Comparison of ENCODE assay signal across 16 cellular contexts in the genomic region with DNA sequence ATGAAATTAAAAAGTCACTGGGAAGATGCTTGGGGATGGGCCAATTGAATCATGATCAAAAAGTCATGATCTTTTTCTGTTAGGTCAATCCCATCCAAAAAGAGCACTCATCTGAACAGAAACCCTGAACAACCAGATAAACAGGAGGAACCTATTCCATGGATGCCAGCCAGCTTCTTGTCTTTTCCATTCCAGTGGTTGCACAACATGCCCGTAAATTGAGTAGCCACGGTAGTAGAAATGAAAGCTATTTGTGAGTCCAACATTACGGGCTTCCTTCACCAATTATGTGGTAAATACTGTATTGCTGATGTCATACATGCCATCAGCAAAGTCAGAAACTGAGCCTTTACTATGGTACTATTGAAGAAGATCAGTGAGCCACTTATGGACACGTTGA.
"Had no signal": no experiment of that assay in that cellular context is flagged by ENCODE, and none has a peak within 500 bp of the region (broad histone marks: within the 10 kb centered on the region; RNA-seq: fewer than 3 reads in every experiment).

No MANE protein-coding gene starts in this region.

- H3K4me1 ChIP-seq: foreskin keratinocyte, suprapubic skin, transverse colon, vagina had no signal

- H3K9me3 ChIP-seq: left ventricle myocardium inferior, transverse colon, vagina had no signal

- H3K4me3 ChIP-seq: left ventricle myocardium inferior, suprapubic skin, transverse colon, vagina had no signal

- DNase-seq: activated CD4-positive, alpha-beta T cell treated with anti-CD3 and anti-CD28 coated beads for 36 hours; activated CD4-positive, alpha-beta T cell treated with anti-CD3 and anti-CD28 coated beads, Interleukin-2, amount 50 U/mL, for 48 hours; activated naive CD8-positive, alpha-beta T cell treated with anti-CD3 and anti-CD28 coated beads, Interleukin-2, amount 10 ng/mL, durations not matched to agents 7 days and 5 days; amygdala; cortex of kidney; left ventricle myocardium inferior; occipital lobe; right cardiac atrium; small intestine; stimulated activated CD4-positive, alpha-beta T cell treated with anti-CD3 and anti-CD28 coated beads, Interleukin-15, amount 100 ng/mL, for 24 hours; stimulated activated CD4-positive, alpha-beta T cell treated with anti-CD3 and anti-CD28 coated beads, Interleukin-2, amount 100 ng/mL, for 48 hours; stimulated activated naive CD8-positive, alpha-beta T cell treated with anti-CD3 and anti-CD28 coated beads, Interleukin-15, amount 100 ng/mL, for 72 hours; transverse colon had no signal

- H3K27ac ChIP-seq: foreskin keratinocyte, left ventricle myocardium inferior, suprapubic skin, transverse colon, vagina had no signal

- H3K27me3 ChIP-seq: foreskin keratinocyte, suprapubic skin, transverse colon, vagina had no signal

- H3K36me3 ChIP-seq: left ventricle myocardium inferior, suprapubic skin, transverse colon, vagina had no signal
